11 cellular contexts compared by ENCODE assay signal in the genomic region with DNA sequence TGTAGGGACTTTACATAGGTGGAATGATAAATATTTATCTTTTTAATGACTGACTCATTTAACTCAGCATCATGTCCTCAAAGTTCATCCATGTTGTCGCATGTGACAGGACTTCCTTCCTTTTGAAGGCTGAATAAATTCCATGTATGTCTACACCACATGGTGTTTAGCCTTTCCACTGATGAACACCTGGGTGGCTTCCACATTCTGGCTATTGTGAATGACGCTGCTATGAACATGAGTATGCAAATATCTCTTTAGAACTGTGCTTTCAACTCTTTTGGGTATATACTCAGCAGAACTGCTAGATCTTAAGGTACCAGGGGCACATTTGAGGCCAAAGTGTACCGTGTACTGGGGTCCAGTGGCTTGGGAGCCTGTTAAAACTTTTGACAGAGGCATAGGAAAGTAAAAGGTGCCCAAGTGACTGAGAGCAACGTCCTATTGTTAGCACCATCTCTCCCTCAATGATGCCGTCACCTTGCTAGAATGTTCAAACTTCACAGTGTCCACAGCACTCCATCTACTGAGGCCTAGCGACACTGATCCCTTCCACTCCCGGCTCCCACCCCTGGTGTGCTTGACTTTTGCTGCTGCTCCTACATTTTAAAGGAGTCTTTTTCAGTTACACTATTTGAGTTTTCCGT. TPM values are rescaled to one million over a fixed set of nuclear protein-coding genes. Genes with fewer than 3 reads are reported as not detected.
DNase-seq lines count a peak whose midpoint lies in the region; ATAC-seq and TF ChIP-seq lines count a peak whose summit lies in the region.
"Had no signal": no experiment of that assay in that cellular context is flagged by ENCODE, and none has a peak within 500 bp of the region (broad histone marks: within the 10 kb centered on the region; RNA-seq: fewer than 3 reads in every experiment).

No MANE protein-coding gene starts in this region.

- TF ChIP-seq POLR2A in GM18505 (IDR thresholded peaks at IDR 0.05; ENCODE audit: borderline replicate concordance, extremely low read depth, insufficient read depth, insufficient read length) (no peak), esophagus squamous epithelium (IDR thresholded peaks at IDR 0.05) (no peak)

- peak overlapping the region; percentile 7; the same call in 1 of the 2 replicates for H3K4me3 ChIP-seq in HUES6 (ENCODE audit: low read depth, low read length)
- peak overlapping the region; percentile 29 for H3K4me3 ChIP-seq in iPS-18a (ENCODE audit: low read length)
- H3K4me3 ChIP-seq in esophagus squamous epithelium: no peak overlapping the region
- no peak overlapping the region for H3K4me3 ChIP-seq in left lung

- peaks cover 8% of the 10 kb centered on the region for H3K9me3 ChIP-seq in HUES6 (ENCODE audit: control insufficient read depth, insufficient read depth, low read depth, low read length)
- no peaks in the 10 kb centered on the region for H3K9me3 ChIP-seq in iPS-18a (ENCODE audit: control insufficient read depth, low read depth, low read length)
- H3K9me3 ChIP-seq in esophagus squamous epithelium: no peaks in the 10 kb centered on the region
- H3K9me3 ChIP-seq in left lung: peaks cover 0 to 1% of the 10 kb centered on the region in 2 donors

- WGBS in esophagus squamous epithelium, 2 donors: 86 to 90% methylated on average over 8 of the region's 8 CpGs

- peak overlapping the region; percentile 24 for H3K9ac ChIP-seq in HUES6 (ENCODE audit: low read length)
- no peak overlapping the region for H3K9ac ChIP-seq in iPS-18a (ENCODE audit: low read length)

- peak; percentile 45 for ATAC-seq in GM18505 (IDR thresholded peaks at IDR 0.05; ENCODE audit: unreplicated experiment)
- ATAC-seq in GM21619 (IDR thresholded peaks at IDR 0.05; ENCODE audit: unreplicated experiment): peak; percentile 52
- ATAC-seq in left lung: no peak
- ATAC-seq: left lobe of liver had no signal

- H3K27me3 ChIP-seq in HUES6 (ENCODE audit: control insufficient read depth, insufficient read depth, low read length): no peaks in the 10 kb centered on the region
- no peaks in the 10 kb centered on the region for H3K27me3 ChIP-seq in iPS-18a (ENCODE audit: control insufficient read depth, insufficient read depth, low read length)
- H3K27me3 ChIP-seq in esophagus squamous epithelium: no peaks in the 10 kb centered on the region
- no peaks in the 10 kb centered on the region for H3K27me3 ChIP-seq in left lung

- intact Hi-C loops in esophagus squamous epithelium (cut with DNase I): no loop called here
- intact Hi-C loops in left lung (cut with DNase I): no loop called here

- TF ChIP-seq CTCF in esophagus squamous epithelium (IDR thresholded peaks at IDR 0.05) (no peak), left lung (IDR thresholded peaks at IDR 0.05) (no peak)

- peaks cover 88% of the 10 kb centered on the region for H3K4me1 ChIP-seq in HUES6 (ENCODE audit: control insufficient read depth, insufficient read depth, low read length)
- peaks cover 94% of the 10 kb centered on the region for H3K4me1 ChIP-seq in iPS-18a (ENCODE audit: control insufficient read depth, low read depth, low read length)
- H3K4me1 ChIP-seq in esophagus squamous epithelium: peaks cover 0 to 20% (median 0%) of the 10 kb centered on the region in 3 donors
- H3K4me1 ChIP-seq in left lung: no peaks in the 10 kb centered on the region

- DNase-seq in esophagus squamous epithelium (lab: John Stamatoyannopoulos, UW) (no peak), NCI-H345 treated with DMSO at 0.1 percent for 48 hours (lab: John Stamatoyannopoulos, UW; ENCODE audit: unreplicated experiment) (no peak), left lung (no peak), GM19240 (ENCODE audit: insufficient read length, low spot score) (no peak)
- DNase-seq: Karpas-422, NCI-H2171 had no signal

- peak overlapping the region; percentile 83 for H3K27ac ChIP-seq in HUES6 (ENCODE audit: low read depth, low read length)
- H3K27ac ChIP-seq in iPS-18a (ENCODE audit: low read length): peak overlapping the region; percentile 74
- H3K27ac ChIP-seq in esophagus squamous epithelium: peak overlapping the region in 1 of 4 donors; percentile 14
- H3K27ac ChIP-seq in left lung: no peak overlapping the region

- no peaks in the 10 kb centered on the region for H3K36me3 ChIP-seq in HUES6 (ENCODE audit: control insufficient read depth, insufficient read depth, low read length)
- no peaks in the 10 kb centered on the region for H3K36me3 ChIP-seq in iPS-18a (ENCODE audit: control insufficient read depth, low read depth, low read length)
- no peaks in the 10 kb centered on the region for H3K36me3 ChIP-seq in esophagus squamous epithelium
- no peaks in the 10 kb centered on the region for H3K36me3 ChIP-seq in left lung

RNA-seq across cellular contexts. Expression of a gene that starts 24.0 kb away (rescaled TPM):
- total RNA-seq in esophagus squamous epithelium: 10 to 100 TPM in 1 of 4 donors, 1 to 10 TPM in 3; 5.2 to 15.1 (median 6.6) TPM
- 10 to 100 TPM; 22.4 to 28.9 TPM for total RNA-seq in left lung

Comparison
In these comparisons a context has a peak if more than half of its experiments do, and no peak if none do; other contexts are left out.
1. H3K27ac ChIP-seq: peak in HUES6 (single experiment) and iPS-18a (single experiment); none in left lung (0 of 2).
2. H3K4me3 ChIP-seq: peak in HUES6 (single experiment) and iPS-18a (single experiment); none in esophagus squamous epithelium (0 of 4) and left lung (0 of 2).